23 cellular contexts compared by ENCODE assay signal in genomic region chr11:33864479-33864878, GRCh38. TPM values are rescaled to one million over a fixed set of nuclear protein-coding genes. Genes with fewer than 3 reads are reported as not detected.
"Had no signal": no experiment of that assay in that cellular context is flagged by ENCODE, and none has a peak within 500 bp of the region (broad histone marks: within the 10 kb centered on the region; RNA-seq: fewer than 3 reads in every experiment).

No MANE protein-coding gene starts in this region.

- FAIRE-seq: astrocyte, RCC 7860 had no signal

- H3K27ac ChIP-seq: VCaP had no signal

- DNase-seq: activated CD4-positive, alpha-beta memory T cell treated with anti-CD3 and anti-CD28 coated beads for 36 hours; activated CD4-positive, alpha-beta T cell treated with anti-CD3 and anti-CD28 coated beads, Interleukin-2, amount 10 ng/mL, durations not matched to agents 7 days and 5 days; activated CD4-positive, CD25-positive, alpha-beta regulatory T cell; activated CD8-positive, alpha-beta memory T cell treated with anti-CD3 and anti-CD28 coated beads for 24 hours; activated gamma-delta T cell; activated naive CD4-positive, alpha-beta T cell treated with anti-CD3 and anti-CD28 coated beads for 36 hours; activated T-cell treated with anti-CD3 and anti-CD28 coated beads for 4 hours; activated T-cell treated with anti-CD3 and anti-CD28 coated beads, Interleukin-2, amount 50 U/mL, for 48 hours; amygdala; Karpas-422; NCI-H1105 treated with DMSO at 0.1 percent for 48 hours; NCI-H1436 treated with DMSO at 0.1 percent for 48 hours; NCI-H187; NCI-H2081; NCI-H524; PC-3; SIG-M5; T-helper 17 cell; T-helper 9 cell had no signal

RNA-seq across cellular contexts. Expression of gene LMO2, which starts 27.4 kb away (rescaled TPM):
- total RNA-seq: activated CD4-positive, alpha-beta memory T cell treated with anti-CD3 and anti-CD28 coated beads for 36 hours; activated CD4-positive, alpha-beta T cell treated with anti-CD3 and anti-CD28 coated beads, Interleukin-2, amount 10 ng/mL, durations not matched to agents 7 days and 5 days; activated naive CD4-positive, alpha-beta T cell treated with anti-CD3 and anti-CD28 coated beads for 36 hours; activated T-helper 17 cell treated with anti-CD3 and anti-CD28 coated beads, Interleukin-2, amount 50 U/mL, for 72 hours had no signal
